In the genomic region with DNA sequence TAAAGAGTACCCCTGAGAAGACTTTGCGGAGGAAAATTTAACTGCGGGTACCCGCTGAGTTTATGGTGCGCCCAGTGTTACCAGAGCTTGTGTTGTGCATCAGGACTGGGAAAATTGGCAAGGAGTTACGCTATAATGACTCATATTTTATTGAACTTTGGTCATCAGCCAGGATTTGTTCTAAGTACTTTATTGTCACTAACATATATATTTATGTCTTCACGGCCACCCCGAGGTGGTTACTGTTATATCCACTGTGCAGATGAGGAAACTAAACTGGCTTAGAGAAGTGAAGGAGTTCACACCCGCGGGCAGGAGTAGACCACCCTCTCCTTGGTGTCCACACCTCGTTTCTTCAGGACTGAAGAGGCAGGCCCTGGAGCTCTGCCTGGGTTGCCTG, we compare ENCODE assay signal across 8 cellular contexts. TPM values are rescaled to one million over a fixed set of nuclear protein-coding genes. Genes with fewer than 3 reads are reported as not detected.
A peak's percentile ranks its signal among the peaks of the same experiment; 100 is the strongest.
DNase-seq lines count a peak whose midpoint lies in the region; ATAC-seq, FAIRE-seq and TF ChIP-seq lines count a peak whose summit lies in the region.

No MANE protein-coding gene starts in this region.

- intact Hi-C loops in left colon (cut with DNase I, micrococcal nuclease) = no loop called here

- H3K36me3 ChIP-seq in bronchial epithelial cell (ENCODE audit: control insufficient read depth, insufficient read depth, low read length) (no peaks in the 10 kb centered on the region), thoracic aorta (peaks cover 7% of the 10 kb centered on the region)

- ATAC-seq in left colon (peak; percentile 83), thoracic aorta (ENCODE audit: insufficient number of reproducible peaks, low FRiP score, low read depth) (no peak)

- no peaks in the 10 kb centered on the region for H3K9me3 ChIP-seq in thoracic aorta

- peak; percentile 10 for DNase-seq in NCI-H774 (lab: John Stamatoyannopoulos, UW)
- DNase-seq in bronchial epithelial cell (ENCODE audit: low read depth) = peak; percentile 86
- peak; percentile 40 to 45 for DNase-seq in left colon
- DNase-seq in thoracic aorta (ENCODE audit: low spot score) = no peak
- DNase-seq in NCI-H510A (lab: John Stamatoyannopoulos, UW) = no peak
- no peak for DNase-seq in NCI-H187 (lab: John Stamatoyannopoulos, UW)
- no peak for DNase-seq in activated CD4-positive, alpha-beta T cell treated with anti-CD3 and anti-CD28 coated beads for 48 hours

- H3K4me1 ChIP-seq in thoracic aorta (ENCODE audit: control insufficient read depth in 1 of 2, low read depth in 2 of 2) = peaks cover 4 to 14% of the 10 kb centered on the region in 2 donors

- H3K4me3 ChIP-seq in GM12875 (ENCODE audit: low read depth, low read length) = peak overlapping the region; percentile 73
- H3K4me3 ChIP-seq in bronchial epithelial cell (ENCODE audit: low read depth, low read length) = peak overlapping the region; percentile 79
- peak overlapping the region; percentile 95 for H3K4me3 ChIP-seq in thoracic aorta

- no peak for TF ChIP-seq CTCF in GM12875 (IDR thresholded peaks at IDR 0.05; ENCODE audit: borderline replicate concordance, insufficient read depth, low read depth, low read length)
- no peak for TF ChIP-seq CTCF in bronchial epithelial cell (IDR thresholded peaks at IDR 0.05; ENCODE audit: insufficient read depth, low read length, severe bottlenecking)
- TF ChIP-seq CTCF in thoracic aorta (IDR thresholded peaks at IDR 0.05) = no peak

- no peaks in the 10 kb centered on the region for H3K27me3 ChIP-seq in bronchial epithelial cell (ENCODE audit: control insufficient read depth, insufficient read depth, low read length)
- H3K27me3 ChIP-seq in thoracic aorta (replicated peaks; ENCODE audit: insufficient read depth) = no peaks in the 10 kb centered on the region

- H3K27ac ChIP-seq in thoracic aorta = peak overlapping the region; percentile 95

- no peak for FAIRE-seq in bronchial epithelial cell (lab: Jason Lieb, UNC)

RNA-seq across cellular contexts. Expression of a gene that starts 0.7 kb away (rescaled TPM):
- total RNA-seq in bronchial epithelial cell (3.6 and 7.9 TPM in 2 replicates), left colon (10 to 100 TPM; 17.5 to 28.6 TPM), thoracic aorta (10 to 100 TPM; 32.3 to 32.6 TPM)

RNA-seq across cellular contexts. Expression of a gene that starts 19.0 kb away (rescaled TPM):
- not detected in 2 replicates for total RNA-seq in bronchial epithelial cell
- total RNA-seq in left colon = not detected
- not detected for total RNA-seq in thoracic aorta

RNA-seq across cellular contexts. Expression of a gene that starts 28.7 kb away (rescaled TPM):
- 95.6 and 106 TPM in 2 replicates for total RNA-seq in bronchial epithelial cell
- 10 to 100 TPM; 48.5 to 63.9 TPM for total RNA-seq in left colon
- total RNA-seq in thoracic aorta = 100 to 1,000 TPM in 1 of 2 donors, 10 to 100 TPM in 1; 64.4 to 102 TPM

Comparison
In these comparisons a context has a peak if more than half of its experiments do, and no peak if none do; other contexts are left out.
1. DNase-seq: peak in NCI-H774 (single experiment), bronchial epithelial cell (single experiment) and left colon (2 of 2); none in thoracic aorta (single experiment), NCI-H510A (single experiment), NCI-H187 (0 of 2) and activated CD4-positive, alpha-beta T cell treated with anti-CD3 and anti-CD28 coated beads for 48 hours (single experiment).
2. Peak in every context shown above with its lines, with median percentiles within 50 percentile points of each other: H3K4me3 ChIP-seq.